In genomic region chr1:205775717-205776056, GRCh38 we compare ENCODE assay signal across 8 cellular contexts. TPM values are rescaled to one million over a fixed set of nuclear protein-coding genes. Genes with fewer than 3 reads are reported as not detected.
A peak's percentile ranks its signal among the peaks of the same experiment; 100 is the strongest.
DNase-seq lines count a peak whose midpoint lies in the region; ATAC-seq and TF ChIP-seq lines count a peak whose summit lies in the region.

No MANE protein-coding gene starts in this region.

- peaks cover 0 to 39% (median 4%) of the 10 kb centered on the region in 3 donors for H3K36me3 Mint-ChIP-seq in CD8-positive, alpha-beta memory T cell

- CTCF ChIA-PET in CD8-positive, alpha-beta memory T cell (lab: Charles Lee): interaction anchor here (0.8 to 3.7 kb wide), 6 partner anchors 21 to 330 kb away, joined by 3 to 15 read pairs (median 4); no protein-coding TSS in a partner anchor
- CTCF ChIA-PET in PC-9 (lab: Charles Lee): no interaction called here

- no peaks in the 10 kb centered on the region for H3K9me2 ChIP-seq in PC-9 (ENCODE audit: insufficient read depth)

- H2BK12ac ChIP-seq in neuronal stem cell (ENCODE audit: low read length): no peak overlapping the region

- intact Hi-C loops in PC-9 (cut with micrococcal nuclease; ENCODE audit: unreplicated experiment): loop anchor here (2.0 kb wide), 1 partner anchor 25 kb away; the partner anchor contains the start of gene NUCKS1

- peaks cover under 1% of the 10 kb centered on the region for H3K36me3 ChIP-seq in CD8-positive, alpha-beta memory T cell (ENCODE audit: insufficient read depth, low read length)
- no peaks in the 10 kb centered on the region for H3K36me3 ChIP-seq in PC-9 (ENCODE audit: low read depth)
- H3K36me3 ChIP-seq in neuronal stem cell (replicated peaks in 1 of 2; ENCODE audit: control insufficient read depth in 2 of 2, insufficient read depth in 2 of 2, low read length in 2 of 2): no peaks in the 10 kb centered on the region

- no peaks in the 10 kb centered on the region for H3K9me3 Mint-ChIP-seq in CD8-positive, alpha-beta memory T cell

- H3F3A ChIP-seq in PC-9 (ENCODE audit: insufficient read depth, low read depth): no peaks in the 10 kb centered on the region

- peaks cover 53 to 60% (median 59%) of the 10 kb centered on the region in 3 donors for H3K4me1 Mint-ChIP-seq in CD8-positive, alpha-beta memory T cell

- H3K14ac ChIP-seq in neuronal stem cell (ENCODE audit: low read length): no peak overlapping the region

- no peaks in the 10 kb centered on the region for H3K27me3 ChIP-seq in CD8-positive, alpha-beta memory T cell (ENCODE audit: insufficient read depth, low read length, poor library complexity, severe bottlenecking)
- H3K27me3 ChIP-seq in PC-9 (ENCODE audit: insufficient read depth, low read depth) (no peaks in the 10 kb centered on the region), neuronal stem cell (ENCODE audit: control insufficient read depth in 3 of 3, insufficient read depth in 3 of 3, low read depth in 1 of 3, low read length in 3 of 3) (peaks cover 6 to 51% (median 16%) of the 10 kb centered on the region in 3 experiments)

- H3K9me3 ChIP-seq in CD8-positive, alpha-beta memory T cell (ENCODE audit: low read length): no peaks in the 10 kb centered on the region
- no peaks in the 10 kb centered on the region for H3K9me3 ChIP-seq in PC-9 (ENCODE audit: insufficient read depth, low read depth)
- H3K9me3 ChIP-seq in neuronal stem cell (replicated peaks in 1 of 2; ENCODE audit: control insufficient read depth in 2 of 2, insufficient read depth in 1 of 2, low read depth in 1 of 2, low read length in 2 of 2): peaks cover 0 to 7% of the 10 kb centered on the region in 2 donors

- H3K27ac Mint-ChIP-seq in CD8-positive, alpha-beta memory T cell: peak overlapping the region; percentile 95 to 100 (median 99)

- no peak overlapping the region for H2BK120ac ChIP-seq in neuronal stem cell (ENCODE audit: low read depth, low read length)

- no peaks in the 10 kb centered on the region for H3K79me1 ChIP-seq in neuronal stem cell (ENCODE audit: low read depth, low read length)

- no peak overlapping the region for H3K4ac ChIP-seq in neuronal stem cell (ENCODE audit: low read length)

- peaks cover 41% of the 10 kb centered on the region for H3K4me1 ChIP-seq in CD8-positive, alpha-beta memory T cell (ENCODE audit: insufficient read depth, low read length)
- H3K4me1 ChIP-seq in PC-9 (replicated peaks; ENCODE audit: insufficient read depth) (peaks cover 8% of the 10 kb centered on the region), neuronal stem cell (ENCODE audit: control insufficient read depth in 2 of 2, insufficient read depth in 1 of 2, low read depth in 1 of 2, low read length in 2 of 2) (peaks cover 0 to 4% of the 10 kb centered on the region in 2 donors)

- H2AFZ ChIP-seq in PC-9: peak overlapping the region; percentile 93
- H2AFZ ChIP-seq in neuronal stem cell (ENCODE audit: low read length): peak overlapping the region; percentile 94

- BruUV-seq in PC-9 (replicated peaks; lab: Mats Ljungman, UMichigan): no TSS peak

- H3K27ac ChIP-seq in CD8-positive, alpha-beta memory T cell (ENCODE audit: low read depth, low read length): peak overlapping the region; percentile 90
- H3K27ac ChIP-seq in PC-9 (no peak overlapping the region), neuronal stem cell (replicated peaks; ENCODE audit: low read length) (no peak overlapping the region)

- peak overlapping the region; percentile 67 for H3K4me2 ChIP-seq in PC-9
- no peak overlapping the region for H3K4me2 ChIP-seq in neuronal stem cell (ENCODE audit: insufficient read depth, low read length, poor library complexity, severe bottlenecking)

- H3K4me3 Mint-ChIP-seq in CD8-positive, alpha-beta memory T cell: peak overlapping the region; percentile 89 to 99 (median 97)

- no peak for DNase-seq in CD8-positive, alpha-beta memory T cell
- DNase-seq in PC-9 (peak in 1 of 2 experiments; percentile 61), epithelial cell of proximal tubule (ENCODE audit: low read depth) (no peak), neuronal stem cell (ENCODE audit: low spot score) (no peak), GF-D8 (lab: John Stamatoyannopoulos, UW) (no peak), NK-92 (lab: John Stamatoyannopoulos, UW; ENCODE audit: unreplicated experiment) (no peak), NCI-H2171 (lab: John Stamatoyannopoulos, UW) (no peak)

- no peak overlapping the region for H2BK15ac ChIP-seq in neuronal stem cell (ENCODE audit: low read length)

- no peaks in the 10 kb centered on the region for H3K79me2 ChIP-seq in PC-9 (ENCODE audit: low read depth)

- peaks cover 0 to 2% of the 10 kb centered on the region in 2 donors for H3K27me3 Mint-ChIP-seq in CD8-positive, alpha-beta memory T cell

- ATAC-seq in GM21447 (IDR thresholded peaks at IDR 0.05; ENCODE audit: unreplicated experiment): no peak

- no peak overlapping the region for H3K23ac ChIP-seq in neuronal stem cell (ENCODE audit: low read depth, low read length, poor library complexity)

- no peak overlapping the region for H2BK5ac ChIP-seq in neuronal stem cell (ENCODE audit: low read length)

- no peak overlapping the region for H3K18ac ChIP-seq in neuronal stem cell (ENCODE audit: low read length)

- no peak overlapping the region for H3K9ac ChIP-seq in neuronal stem cell (ENCODE audit: low read depth, low read length, poor library complexity)

- TF ChIP-seq CTCF in PC-9 (conservative IDR thresholded peaks at IDR 0.05) (no peak), epithelial cell of proximal tubule (conservative IDR thresholded peaks at IDR 0.05; ENCODE audit: low read depth, low read length) (no peak)

- peak overlapping the region; percentile 84 for H3K4me3 ChIP-seq in CD8-positive, alpha-beta memory T cell (ENCODE audit: low read length)
- peak overlapping the region; percentile 86 for H3K4me3 ChIP-seq in PC-9
- peak overlapping the region; percentile 90 for H3K4me3 ChIP-seq in epithelial cell of proximal tubule (ENCODE audit: low read depth, low read length)
- H3K4me3 ChIP-seq in neuronal stem cell (ENCODE audit: low read length in 2 of 2): peak overlapping the region in 1 of 2 donors; percentile 54

- H4K20me1 ChIP-seq in PC-9 (ENCODE audit: insufficient read depth): no peaks in the 10 kb centered on the region

- H4K8ac ChIP-seq in neuronal stem cell (ENCODE audit: low read depth, low read length): no peak overlapping the region

- H4K91ac ChIP-seq in neuronal stem cell (ENCODE audit: low read depth, low read length, poor library complexity): no peak overlapping the region

- POLR2A ChIA-PET in CD8-positive, alpha-beta memory T cell (lab: Charles Lee): interaction anchor here (0.6 to 4.6 kb wide), 8 partner anchors 23 to 184 kb away, joined by 3 to 74 read pairs (median 4); partner anchors contain the start of gene NUCKS1
- POLR2A ChIA-PET in PC-9 (lab: Charles Lee; ENCODE audit: unreplicated experiment): interaction anchor here (0.6 kb wide), 1 partner anchor 65 kb away, joined by 4 read pairs; no protein-coding TSS in a partner anchor

- H2AK5ac ChIP-seq in neuronal stem cell (ENCODE audit: low read depth, low read length): no peak overlapping the region

RNA-seq across cellular contexts. Expression of gene RAB29, which starts 0.4 kb away (rescaled TPM):
- 10 to 100 TPM; 37.1 to 39.7 TPM for total RNA-seq in CD8-positive, alpha-beta memory T cell
- polyA plus RNA-seq in CD8-positive, alpha-beta memory T cell: 169 TPM
- total RNA-seq in PC-9 (2021) (10.4 and 11.1 TPM in 2 replicates), epithelial cell of proximal tubule (10.0 and 12.0 TPM in 2 replicates)
- 5.9 TPM for polyA plus RNA-seq in neuronal stem cell (2013, experiment 1 of 2)
- 5.7 TPM for polyA plus RNA-seq in neuronal stem cell (2013, experiment 2 of 2)

RNA-seq across cellular contexts. Expression of gene NUCKS1, which starts 25.7 kb away (rescaled TPM):
- 100 to 1,000 TPM; 162 to 202 TPM for total RNA-seq in CD8-positive, alpha-beta memory T cell
- 18.9 TPM for polyA plus RNA-seq in CD8-positive, alpha-beta memory T cell
- total RNA-seq in PC-9 (2021) (273 and 319 TPM in 2 replicates), epithelial cell of proximal tubule (92.5 and 104 TPM in 2 replicates)
- 429 TPM for polyA plus RNA-seq in neuronal stem cell (2013, experiment 1 of 2)
- 452 TPM for polyA plus RNA-seq in neuronal stem cell (2013, experiment 2 of 2)

RNA-seq across cellular contexts. Expression of gene SLC41A1, which starts 37.3 kb away (rescaled TPM):
- total RNA-seq in CD8-positive, alpha-beta memory T cell: 10 to 100 TPM; 24.1 to 27.6 TPM
- polyA plus RNA-seq in CD8-positive, alpha-beta memory T cell: 16.5 TPM
- total RNA-seq in PC-9 (2021): 26.5 and 34.5 TPM in 2 replicates
- 10.9 and 14.0 TPM in 2 replicates for total RNA-seq in epithelial cell of proximal tubule
- polyA plus RNA-seq in neuronal stem cell (2013, experiment 1 of 2): 18.3 TPM
- 18.8 TPM for polyA plus RNA-seq in neuronal stem cell (2013, experiment 2 of 2)
